Comparison of ENCODE assay signal across 1 cellular context in genomic region chr12:56258068-56258819, GRCh38.
TF ChIP-seq lines count a peak whose summit lies in the region.

TSS of gene ANKRD52 (minus strand) at chr12:56258384. CDS start at chr12:56258269, 115 bp downstream.

TF ChIP-seq in GM12878, 131 proteins besides CTCF, POLR2A, EP300 and RAD21 (continued from another document):
- peak; percentile 55 for TF ChIP-seq RELB (IDR thresholded peaks at IDR 0.05; ENCODE audit: low read depth)
- TF ChIP-seq KDM1A (IDR thresholded peaks at IDR 0.05; ENCODE audit: borderline replicate concordance): no peak
